Comparison of ENCODE assay signal across 25 cellular contexts in the genomic region with DNA sequence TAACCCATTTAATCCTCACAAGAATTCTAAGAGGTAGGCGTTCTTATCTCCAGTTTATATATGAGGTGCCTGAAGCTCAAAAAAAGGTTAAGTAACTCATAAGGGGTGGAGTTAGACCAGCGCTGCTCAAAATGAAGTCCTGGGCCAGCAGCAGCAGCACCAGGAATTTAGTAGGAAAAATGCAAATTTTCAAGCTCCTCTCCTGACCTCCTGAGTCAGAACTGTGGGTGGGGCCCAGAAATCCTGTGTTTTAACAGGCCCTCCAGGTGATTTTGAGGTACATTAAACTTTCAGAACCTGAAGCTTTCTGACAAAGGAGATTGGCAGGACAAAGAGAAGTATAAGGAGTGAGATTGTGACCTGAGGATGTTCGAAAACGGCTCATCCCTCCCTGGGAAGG.
DNase-seq lines count a peak whose midpoint lies in the region; ATAC-seq, FAIRE-seq and TF ChIP-seq lines count a peak whose summit lies in the region.
"Had no signal": no experiment of that assay in that cellular context is flagged by ENCODE, and none has a peak within 500 bp of the region (broad histone marks: within the 10 kb centered on the region; RNA-seq: fewer than 3 reads in every experiment).

No MANE protein-coding gene starts in this region.

- no peak overlapping the region; the same call in 1 of the 2 replicates for H3K18ac ChIP-seq in H1 (ENCODE audit: extremely low read depth, low read length)

- CTCF ChIA-PET in H1 (lab: Charles Lee; ENCODE audit: partially characterized antibody), result interaction anchor here (1.0 to 2.6 kb wide), 6 partner anchors 9 to 497 kb away, joined by 3 to 9 read pairs (median 6); no protein-coding TSS in a partner anchor

- H2BK15ac ChIP-seq in H1 (ENCODE audit: low read length), result no peak overlapping the region

- H3K9ac ChIP-seq in H1 (replicated peaks in 1 of 4; ENCODE audit: extremely low read depth in 1 of 4, low read depth in 3 of 4, low read length in 3 of 4) (0 out of 7 replicates have a peak overlapping the region, but pooled peaks of 1 of the 4 experiments have one; percentile 10), iPS-18a (ENCODE audit: low read length) (peak overlapping the region; percentile 42)

- no peak overlapping the region for H4K91ac ChIP-seq in H1 (replicated peaks; ENCODE audit: insufficient read length, low read length)

- TF ChIP-seq CTCF in H1 (IDR thresholded peaks at IDR 0.05; ENCODE audit: control extremely low read depth in 1 of 3, insufficient read depth in 1 of 3, low read depth in 1 of 3, low read length in 3 of 3), result no peak

- H3K4ac ChIP-seq in H1 (replicated peaks; ENCODE audit: insufficient read length, low read depth, low read length), result no peak overlapping the region

- peaks cover 2 to 9% (median 7%) of the 10 kb centered on the region in 4 experiments; a peak in 5 of 8 replicates for H3K36me3 ChIP-seq in H1 (ENCODE audit: control insufficient read depth in 2 of 4, insufficient read depth in 4 of 4, low read length in 3 of 4)
- peaks cover 6% of the 10 kb centered on the region for H3K36me3 ChIP-seq in iPS-18a (ENCODE audit: control insufficient read depth, low read depth, low read length)
- H3K36me3 ChIP-seq: cardiac muscle cell, colonic mucosa, esophagus squamous epithelium, suprapubic skin had no signal

- H4K20me1 ChIP-seq in H1 (replicated peaks in 1 of 2; ENCODE audit: control insufficient read depth in 1 of 2, insufficient read depth in 2 of 2, low read length in 2 of 2), result no peaks in the 10 kb centered on the region

- no peak overlapping the region for H2AFZ ChIP-seq in H1 (ENCODE audit: low read length)

- no peaks in the 10 kb centered on the region for H3K79me2 ChIP-seq in H1 (ENCODE audit: control insufficient read depth in 1 of 2, insufficient read depth in 2 of 2, low read length in 2 of 2)

- no peaks in the 10 kb centered on the region; the same call in 1 of the 2 replicates for H3K79me1 ChIP-seq in H1 (ENCODE audit: low read depth, low read length)

- FAIRE-seq in H1 (lab: Jason Lieb, UNC) (peak; percentile 65), H54 (lab: Jason Lieb, UNC) (no peak)
- FAIRE-seq: frontal cortex, GM12892 had no signal

- H3K4me3 ChIP-seq in H1 (ENCODE audit: extremely low read depth in 1 of 4, insufficient read depth in 2 of 4, low read depth in 3 of 4, low read length in 4 of 4) (peak overlapping the region; percentile 15 to 52 (median 32); a peak in 5 of 8 replicates), iPS-18a (ENCODE audit: low read length) (peak overlapping the region; percentile 57)
- H3K4me3 ChIP-seq: cardiac muscle cell, colonic mucosa, esophagus squamous epithelium, suprapubic skin had no signal

- H3K27ac ChIP-seq in H1 (ENCODE audit: low read depth, low read length) (peak overlapping the region; percentile 43; the same call in 1 of the 2 replicates), iPS-18a (ENCODE audit: low read length) (peak overlapping the region; percentile 45)
- H3K27ac ChIP-seq: C4-2B, cardiac muscle cell, colonic mucosa, esophagus squamous epithelium, suprapubic skin had no signal

- ATAC-seq in HG02885 (IDR thresholded peaks at IDR 0.05; ENCODE audit: poor library complexity, unreplicated experiment), result no peak
- ATAC-seq: activated CD4-positive, alpha-beta T cell treated with anti-CD3 and anti-CD28 coated beads for 36 hours; activated naive CD4-positive, alpha-beta T cell treated with anti-CD3 and anti-CD28 coated beads, Interleukin-2, amount 50 U/mL, for 72 hours; right cardiac atrium; SK-N-SH treated with all-trans-retinoic acid at 6 μM for 48 hours; stimulated activated naive B cell treated with anti-CD40 and anti-IgM and Interleukin-4, amounts not matched to agents 10 μg/mL and 1 μg/mL and 100 μg/mL, for 72 hours had no signal

- H2BK120ac ChIP-seq in H1 (replicated peaks; ENCODE audit: low read depth, low read length), result no peak overlapping the region

- no peak for TF ChIP-seq RAD21 in H1 (IDR thresholded peaks at IDR 0.05 in 1 of 2, conservative IDR thresholded peaks at IDR 0.05 in 1 of 2; ENCODE audit: low read depth in 2 of 2, low read length in 2 of 2)

- H3K14ac ChIP-seq in H1 (ENCODE audit: insufficient read length), result no peak overlapping the region

- no peak overlapping the region for H4K5ac ChIP-seq in H1 (ENCODE audit: insufficient read length, low read depth, low read length)

- H4K8ac ChIP-seq in H1 (ENCODE audit: extremely low read depth, insufficient read depth, low read length), result no peak overlapping the region

- no peak overlapping the region for H2BK20ac ChIP-seq in H1 (ENCODE audit: low read length)

- H2BK5ac ChIP-seq in H1 (ENCODE audit: low read depth, low read length), result no peak overlapping the region

- H3K4me2 ChIP-seq in H1 (ENCODE audit: insufficient read depth in 1 of 2, low read depth in 2 of 2, low read length in 2 of 2), result peak overlapping the region; percentile 54 to 82; a peak in 3 of 4 replicates

- no peak overlapping the region for H2AK5ac ChIP-seq in H1 (ENCODE audit: low read depth, low read length)

- H3K56ac ChIP-seq in H1 (replicated peaks; ENCODE audit: insufficient read length, low read depth, low read length), result no peak overlapping the region

- POLR2A ChIA-PET in H1 (lab: Charles Lee; ENCODE audit: partially characterized antibody), result interaction anchor here (0.8 to 1.1 kb wide), 2 partner anchors 9 to 10 kb away, joined by 3 to 4 read pairs; no protein-coding TSS in a partner anchor

- DNase-seq in NCI-H1048 (lab: John Stamatoyannopoulos, UW), result peak; percentile 58
- peak in 1 of 2 experiments; percentile 13 for DNase-seq in H1 (ENCODE audit: low read depth in 1 of 2, low spot score in 2 of 2)
- no peak for DNase-seq in H54 (ENCODE audit: insufficient read length, low spot score)
- DNase-seq in SKM-1 (lab: John Stamatoyannopoulos, UW; ENCODE audit: unreplicated experiment), result no peak
- no peak for DNase-seq in stimulated activated CD4-positive, alpha-beta T cell treated with anti-CD3 and anti-CD28 coated beads, Interleukin-12 subunit alpha, Interleukin-12 subunit beta, amount 100 ng/mL, for 4 hours
- DNase-seq: activated CD4-positive, alpha-beta T cell treated with anti-CD3 and anti-CD28 coated beads for 36 hours; activated T-cell treated with anti-CD3 and anti-CD28 coated beads for 4 hours; anterior cingulate cortex; colonic mucosa; effector CD8-positive, alpha-beta T cell; esophagus squamous epithelium; NCI-H2029; right cardiac atrium; RPMI8226; stimulated activated CD4-positive, alpha-beta T cell treated with anti-CD3 and anti-CD28 coated beads, Interleukin-4, amount 100 ng/mL, for 4 hours; stimulated activated naive B cell treated with anti-CD40 and anti-IgM and Interleukin-4, amounts not matched to agents 10 μg/mL and 1 μg/mL and 100 μg/mL, for 72 hours had no signal

- 54% methylated on average over 4 of the region's 4 CpGs; no CpG with 5 or more reads in 1 of the 2 experiments for WGBS in H1 (ENCODE audit: extremely low coverage in 1 of 2, insufficient coverage in 1 of 2, insufficient read length in 1 of 2, insufficient replicate concordance in 2 of 2, low coverage in 1 of 2, low lambda C conversion rate in 2 of 2, missing lambda C conversion rate in 1 of 2), 2 experiments

- no peak overlapping the region for H3K23ac ChIP-seq in H1 (ENCODE audit: insufficient read length)

- TF ChIP-seq POLR2A in H1 (IDR thresholded peaks at IDR 0.05; ENCODE audit: control extremely low read depth in 1 of 2, low read depth in 2 of 2, low read length in 2 of 2) (0 out of 3 replicates have a peak, but pooled peaks of 1 of the 2 experiments have one; percentile 28), H54 (IDR thresholded peaks at IDR 0.05; ENCODE audit: low read depth, low read length) (no peak)

- peaks cover 3% of the 10 kb centered on the region for H3K23me2 ChIP-seq in H1 (ENCODE audit: low read depth, low read length)

- H3K27me3 ChIP-seq in H1 (replicated peaks in 1 of 4; ENCODE audit: control insufficient read depth in 3 of 4, extremely low read depth in 1 of 4, insufficient read depth in 3 of 4, low read length in 3 of 4), result no peaks in the 10 kb centered on the region
- no peaks in the 10 kb centered on the region for H3K27me3 ChIP-seq in iPS-18a (ENCODE audit: control insufficient read depth, insufficient read depth, low read length)
- H3K27me3 ChIP-seq: cardiac muscle cell, colonic mucosa, suprapubic skin had no signal

- H3K9me3 ChIP-seq in H1 (ENCODE audit: insufficient read depth in 2 of 2, low read depth in 1 of 2, low read length in 1 of 2) (no peaks in the 10 kb centered on the region), iPS-18a (ENCODE audit: control insufficient read depth, low read depth, low read length) (no peaks in the 10 kb centered on the region)
- H3K9me3 ChIP-seq: colonic mucosa, esophagus squamous epithelium, suprapubic skin had no signal

- H3K4me1 ChIP-seq in H1 (replicated peaks in 1 of 4; ENCODE audit: control insufficient read depth in 3 of 4, insufficient read depth in 4 of 4, low read length in 3 of 4), result peaks cover 4 to 29% (median 22%) of the 10 kb centered on the region in 4 experiments; a peak in 6 of 7 replicates
- H3K4me1 ChIP-seq in iPS-18a (ENCODE audit: control insufficient read depth, low read depth, low read length), result peaks cover 38% of the 10 kb centered on the region
- H3K4me1 ChIP-seq: colonic mucosa, esophagus squamous epithelium, suprapubic skin had no signal

- no peak for TF ChIP-seq EP300 in H1 (IDR thresholded peaks at IDR 0.05; ENCODE audit: borderline replicate concordance in 1 of 2, low read depth in 2 of 2, low read length in 2 of 2)

- no peak overlapping the region; the same call in 1 of the 2 replicates for H2BK12ac ChIP-seq in H1 (ENCODE audit: low read depth, low read length)

TF ChIP-seq in H1, 55 proteins besides CTCF, POLR2A, EP300 and RAD21:
- TF ChIP-seq, protein P1, sequence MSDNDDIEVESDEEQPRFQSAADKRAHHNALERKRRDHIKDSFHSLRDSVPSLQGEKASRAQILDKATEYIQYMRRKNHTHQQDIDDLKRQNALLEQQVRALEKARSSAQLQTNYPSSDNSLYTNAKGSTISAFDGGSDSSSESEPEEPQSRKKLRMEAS (IDR thresholded peaks at IDR 0.05), result no peak
- TF ChIP-seq TEAD4 (IDR thresholded peaks at IDR 0.05; ENCODE audit: low read depth, low read length), result 0 out of 2 replicates have a peak, but pooled peaks have one; percentile 35
- TF ChIP-seq NRF1 (IDR thresholded peaks at IDR 0.05; ENCODE audit: low read depth, low read length), result no peak
- TF ChIP-seq TAF1 (IDR thresholded peaks at IDR 0.05; ENCODE audit: low read depth, low read length), result peak; percentile 45; the same call in 1 of the 2 replicates
- no peak for TF ChIP-seq KDM4A (IDR thresholded peaks at IDR 0.05; ENCODE audit: low read depth, low read length, severe bottlenecking)
- no peak for TF ChIP-seq KDM5A (IDR thresholded peaks at IDR 0.05; ENCODE audit: low read length)
- no peak for TF ChIP-seq FOSL1 (IDR thresholded peaks at IDR 0.05; ENCODE audit: insufficient read depth, low read depth, low read length)
- no peak for TF ChIP-seq GTF2F1 (IDR thresholded peaks at IDR 0.05; ENCODE audit: borderline replicate concordance, low read depth, low read length)
TF ChIP-seq in H1: peak in this region for 2.
